ENCODE assay signal across 16 cellular contexts in genomic region chr14:23449314-23449713, GRCh38. TPM values are rescaled to one million over a fixed set of nuclear protein-coding genes. Genes with fewer than 3 reads are reported as not detected.
DNase-seq lines count a peak whose midpoint lies in the region; ATAC-seq and TF ChIP-seq lines count a peak whose summit lies in the region.
"Had no signal": no experiment of that assay in that cellular context is flagged by ENCODE, and none has a peak within 500 bp of the region (broad histone marks: within the 10 kb centered on the region; RNA-seq: fewer than 3 reads in every experiment).

No MANE protein-coding gene starts in this region.

- H3K27ac Mint-ChIP-seq in type B pancreatic cell = no peak overlapping the region
- H3K27ac Mint-ChIP-seq: CD8-positive, alpha-beta memory T cell had no signal

- H3K36me3 Mint-ChIP-seq in type B pancreatic cell = no peaks in the 10 kb centered on the region
- H3K36me3 Mint-ChIP-seq: CD8-positive, alpha-beta memory T cell had no signal

- H3K4me1 ChIP-seq in heart left ventricle (peaks cover 0 to 20% (median 4%) of the 10 kb centered on the region in 12 donors), right atrium auricular region (peaks cover 0 to 6% of the 10 kb centered on the region in 2 donors)
- H3K4me1 ChIP-seq: Caco-2 had no signal

- 33 to 50% (median 37%) methylated on average over 1 of the region's 1 CpG for WGBS in heart left ventricle, 4 donors

- H3K27me3 Mint-ChIP-seq in type B pancreatic cell = no peaks in the 10 kb centered on the region

- no peak overlapping the region for H3K4me3 Mint-ChIP-seq in type B pancreatic cell
- H3K4me3 Mint-ChIP-seq: CD8-positive, alpha-beta memory T cell had no signal

- H3K36me3 ChIP-seq in heart left ventricle (no peaks in the 10 kb centered on the region), right atrium auricular region (no peaks in the 10 kb centered on the region)
- H3K36me3 ChIP-seq: BLaER1 had no signal

- ATAC-seq in heart left ventricle (peak in 2 of 4 donors; percentile 15 to 46), left cardiac atrium (no peak)

- H3K27ac ChIP-seq in heart left ventricle (peak overlapping the region in 7 of 12 donors; percentile 9 to 42 (median 30)), right atrium auricular region (peak overlapping the region in 1 of 2 donors; percentile 24)
- H3K27ac ChIP-seq: BLaER1, HL-60 had no signal

- intact Hi-C loops in heart left ventricle (cut with DNase I) (loop anchor here in 6 of 10 donors (2.0 to 10.0 kb wide), 5 partner anchors 42 to 122 kb away; partner anchors contain the start of gene MYH6 (in 1 of the 6)), left cardiac atrium (cut with DNase I) (no loop called here)

- TF ChIP-seq CTCF in heart left ventricle (IDR thresholded peaks at IDR 0.05) (no peak), right atrium auricular region (IDR thresholded peaks at IDR 0.05) (no peak), type B pancreatic cell (conservative IDR thresholded peaks at IDR 0.05) (no peak)

- no peaks in the 10 kb centered on the region for H3K9me3 ChIP-seq in heart left ventricle
- H3K9me3 ChIP-seq in right atrium auricular region = no peaks in the 10 kb centered on the region
- H3K9me3 ChIP-seq: BLaER1, Caco-2 had no signal

- TF ChIP-seq POLR2A in heart left ventricle (IDR thresholded peaks at IDR 0.05) = no peak

- H3K27me3 ChIP-seq in heart left ventricle (peaks cover 0 to 6% (median 0%) of the 10 kb centered on the region in 9 donors), right atrium auricular region (no peaks in the 10 kb centered on the region)
- H3K27me3 ChIP-seq: BLaER1 had no signal

- no peaks in the 10 kb centered on the region for H3K4me1 Mint-ChIP-seq in type B pancreatic cell (ENCODE audit: unreplicated experiment)
- H3K4me1 Mint-ChIP-seq: CD8-positive, alpha-beta memory T cell had no signal

- peak; percentile 32 for DNase-seq in activated CD8-positive, alpha-beta memory T cell treated with anti-CD3 and anti-CD28 coated beads, Interleukin-2, amount 50 U/mL, for 48 hours
- no peak for DNase-seq in activated CD8-positive, alpha-beta memory T cell treated with anti-CD3 and anti-CD28 coated beads, Interleukin-2, amount 50 U/mL, for 4 hours
- DNase-seq in heart left ventricle (no peak), left cardiac atrium (no peak), right atrium auricular region (ENCODE audit: low spot score) (peak; percentile 34), type B pancreatic cell (ENCODE audit: extremely low spot score, unreplicated experiment) (peak; percentile 43), GDM1 (lab: John Stamatoyannopoulos, UW) (no peak), glomerular visceral epithelial cell (ENCODE audit: extremely low spot score) (no peak)
- DNase-seq: 8988T; AML-193; Caco-2; CD8-positive, alpha-beta memory T cell; DND-41 had no signal

- H3K4me3 ChIP-seq in heart left ventricle (no peak overlapping the region), right atrium auricular region (no peak overlapping the region)
- H3K4me3 ChIP-seq: BLaER1 had no signal

- no peaks in the 10 kb centered on the region for H3K9me3 Mint-ChIP-seq in type B pancreatic cell

RNA-seq across cellular contexts. Expression of gene MYH7, which starts 13.9 kb away (rescaled TPM):
- total RNA-seq in heart left ventricle = over 10,000 TPM in 7 of 9 donors, 1,000 to 10,000 TPM in 2; 6,202 to 23,825 (median 18,310) TPM
- polyA plus RNA-seq in heart left ventricle = over 10,000 TPM in 1 of 2 donors, 100 to 1,000 TPM in 1; 727 to 12,111 TPM
- total RNA-seq in left cardiac atrium = 100 to 1,000 TPM; 175 to 201 TPM
- total RNA-seq in right atrium auricular region = 1,000 to 10,000 TPM; 1,082 to 4,592 TPM
- total RNA-seq in type B pancreatic cell (ENCODE audit: low replicate concordance) = 0.14 TPM in 1 of 2 replicates, not detected in the other
- total RNA-seq: Caco-2; CD8-positive, alpha-beta memory T cell; H4 had no signal
- polyA plus RNA-seq: CD8-positive, alpha-beta memory T cell had no signal

RNA-seq across cellular contexts. Expression of gene NGDN, which starts 20.2 kb away (rescaled TPM):
- total RNA-seq in heart left ventricle (10 to 100 TPM; 16.5 to 23.4 (median 18.7) TPM), left cardiac atrium (10 to 100 TPM; 20.1 to 23.6 TPM), right atrium auricular region (10 to 100 TPM; 19.5 to 24.3 TPM), type B pancreatic cell (ENCODE audit: low replicate concordance) (36.5 and 51.1 TPM in 2 replicates)
- 10 to 100 TPM; 17.8 to 43.4 TPM for polyA plus RNA-seq in heart left ventricle

RNA-seq across cellular contexts. Expression of gene MYH6, which starts 41.2 kb away (rescaled TPM):
- total RNA-seq in heart left ventricle (1,000 to 10,000 TPM in 4 of 9 donors, 100 to 1,000 TPM in 4, 10 to 100 TPM in 1; 76.8 to 4,027 (median 602) TPM), left cardiac atrium (over 10,000 TPM; 10,415 to 11,820 TPM), right atrium auricular region (over 10,000 TPM in 1 of 2 donors, 1,000 to 10,000 TPM in 1; 8,253 to 13,240 TPM), type B pancreatic cell (ENCODE audit: low replicate concordance) (0.24 and 0.50 TPM in 2 replicates)
- 1,000 to 10,000 TPM; 1,673 to 5,104 TPM for polyA plus RNA-seq in heart left ventricle
- total RNA-seq: Caco-2, H4 had no signal
- polyA plus RNA-seq: CD8-positive, alpha-beta memory T cell had no signal

Comparison
In these comparisons a context has a peak if more than half of its experiments do, and no peak if none do; other contexts are left out.
1. DNase-seq: peak in activated CD8-positive, alpha-beta memory T cell treated with anti-CD3 and anti-CD28 coated beads, Interleukin-2, amount 50 U/mL, for 48 hours (single experiment), right atrium auricular region (single experiment) and type B pancreatic cell (single experiment); none in activated CD8-positive, alpha-beta memory T cell treated with anti-CD3 and anti-CD28 coated beads, Interleukin-2, amount 50 U/mL, for 4 hours (single experiment), heart left ventricle (0 of 5), left cardiac atrium (single experiment), GDM1 (single experiment) and glomerular visceral epithelial cell (single experiment).
2. intact Hi-C loops: an anchor here in heart left ventricle (2.0 to 10.0 kb wide); none called in left cardiac atrium.
3. RNA of gene MYH7, which starts 13.9 kb away (total RNA-seq): 6,202 to 23,825 TPM in heart left ventricle, 1,082 to 4,592 TPM in right atrium auricular region and 175 to 201 TPM in left cardiac atrium; 0.14 TPM in type B pancreatic cell; every median in the first group is over 100 times any median in the second.
4. RNA of gene MYH6, which starts 41.2 kb away (total RNA-seq): 8,253 to 13,240 TPM in right atrium auricular region, 10,415 to 11,820 TPM in left cardiac atrium and 76.8 to 4,027 TPM in heart left ventricle; 0.24 to 0.50 TPM in type B pancreatic cell; every median in the first group is over 10 times any median in the second.